ENCODE assay signal across 9 cellular contexts in the genomic region with DNA sequence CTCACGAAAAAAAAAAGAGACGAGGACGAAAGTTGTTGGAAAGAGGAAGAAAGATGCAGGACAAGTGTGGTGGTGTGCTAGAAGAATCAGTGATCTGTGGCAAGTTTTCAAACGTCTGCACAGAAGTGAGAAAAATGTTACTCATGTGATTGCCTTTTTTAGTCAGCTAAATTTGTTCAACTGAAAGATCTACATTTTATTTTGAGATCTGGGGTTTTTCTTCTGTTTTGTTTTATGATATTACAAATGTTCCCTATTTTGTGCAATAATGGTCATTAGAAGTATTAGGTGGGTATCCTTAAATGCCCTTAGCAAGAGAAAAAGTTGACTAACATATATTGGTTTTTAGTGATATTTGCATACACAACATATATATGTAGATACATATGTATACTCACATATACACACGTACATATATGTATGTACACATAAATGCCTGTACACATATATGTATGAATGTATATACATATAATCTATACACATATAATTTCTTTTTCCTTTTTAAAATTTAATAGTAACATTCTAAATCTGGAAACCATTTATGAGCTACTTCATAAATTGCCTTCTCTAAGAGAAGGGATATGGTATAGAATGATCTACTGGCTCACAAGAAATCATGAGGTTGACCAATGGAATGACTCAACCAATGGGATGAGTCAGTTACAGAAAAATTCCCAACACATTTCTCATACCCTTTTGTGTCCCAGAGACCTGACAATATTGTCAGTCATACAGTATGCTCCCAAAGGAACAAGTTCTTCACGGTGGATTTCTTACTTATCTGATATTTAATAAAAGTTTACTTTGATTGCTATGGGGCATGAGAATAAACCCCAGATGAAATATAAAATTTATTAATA. TPM values are rescaled to one million over a fixed set of nuclear protein-coding genes. Genes with fewer than 3 reads are reported as not detected.
DNase-seq lines count a peak whose midpoint lies in the region; ATAC-seq and TF ChIP-seq lines count a peak whose summit lies in the region.
"Had no signal": no experiment of that assay in that cellular context is flagged by ENCODE, and none has a peak within 500 bp of the region (broad histone marks: within the 10 kb centered on the region; RNA-seq: fewer than 3 reads in every experiment).

No MANE protein-coding gene starts in this region.

- H3K9me3 ChIP-seq in PC-3 (ENCODE audit: low read length) (no peaks in the 10 kb centered on the region), colonic mucosa (no peaks in the 10 kb centered on the region)

- TF ChIP-seq CTCF in PC-3 (conservative IDR thresholded peaks at IDR 0.05; ENCODE audit: low read depth, low read length), result no peak
- TF ChIP-seq CTCF in colonic mucosa (IDR thresholded peaks at IDR 0.05), result no peak

- CTCF ChIA-PET in PC-3 (lab: Charles Lee), result no interaction called here

- H3K27ac ChIP-seq in PC-3 (ENCODE audit: low read length) (peak overlapping the region; percentile 64), colonic mucosa (no peak overlapping the region)

- intact Hi-C loops in PC-3 (cut with micrococcal nuclease), result no loop called here
- intact Hi-C loops in colonic mucosa (cut with DNase I), result no loop called here

- no peaks in the 10 kb centered on the region for H3K27me3 Mint-ChIP-seq in naive B cell

- POLR2A ChIA-PET in PC-3 (lab: Charles Lee; ENCODE audit: unreplicated experiment), result no interaction called here

- H3F3A ChIP-seq in PC-3 (ENCODE audit: low read length, unreplicated experiment), result no peaks in the 10 kb centered on the region

- H3K9ac ChIP-seq in PC-3 (ENCODE audit: low read length), result no peak overlapping the region
- no peak overlapping the region for H3K9ac ChIP-seq in colonic mucosa (ENCODE audit: low read depth in 2 of 2, low read length in 2 of 2)

- H3K9me2 ChIP-seq in PC-3 (replicated peaks; ENCODE audit: low read length), result no peaks in the 10 kb centered on the region

- no peak overlapping the region for H2AFZ ChIP-seq in PC-3 (ENCODE audit: low read length)

- no TSS peak for BruUV-seq in PC-3 (replicated peaks; lab: Mats Ljungman, UMichigan)

- no peaks in the 10 kb centered on the region for H3K79me2 ChIP-seq in PC-3 (ENCODE audit: low read length)

- H3K4me2 ChIP-seq in PC-3 (ENCODE audit: low read length), result no peak overlapping the region

- peaks cover 0 to 5% (median 2%) of the 10 kb centered on the region in 7 donors for H3K9me3 Mint-ChIP-seq in naive B cell

- H3K27me3 ChIP-seq in PC-3 (ENCODE audit: low read length) (no peaks in the 10 kb centered on the region), colonic mucosa (no peaks in the 10 kb centered on the region)

- no peaks in the 10 kb centered on the region for H4K20me1 ChIP-seq in PC-3 (ENCODE audit: low read length)

- H3K36me3 Mint-ChIP-seq in naive B cell, result peaks cover 0 to 12% of the 10 kb centered on the region in 2 donors

- ATAC-seq in GM18858 (IDR thresholded peaks at IDR 0.05; ENCODE audit: unreplicated experiment) (peak; percentile 94), HG02885 (IDR thresholded peaks at IDR 0.05; ENCODE audit: poor library complexity, unreplicated experiment) (peak; percentile 91), PC-3 (peak; percentile 78), naive B cell (ENCODE audit: low read depth in 2 of 2) (peak; percentile 49 to 90)

- H3K27ac Mint-ChIP-seq in naive B cell, result peak overlapping the region in 3 of 6 donors; percentile 82 to 94 (median 93)

- no peaks in the 10 kb centered on the region for H3K36me3 ChIP-seq in PC-3 (ENCODE audit: low read depth, low read length)
- no peaks in the 10 kb centered on the region for H3K36me3 ChIP-seq in colonic mucosa

- H3K4me3 Mint-ChIP-seq in naive B cell, result peak overlapping the region in 7 of 8 donors; percentile 21 to 87 (median 56)

- H3K4me3 ChIP-seq in PC-3 (ENCODE audit: low read length) (no peak overlapping the region), colonic mucosa (no peak overlapping the region)

- peaks cover 13 to 39% (median 33%) of the 10 kb centered on the region in 3 donors for H3K4me1 Mint-ChIP-seq in naive B cell

- DNase-seq in PC-3 (peak; percentile 79), naive B cell (peak; percentile 41), cerebellar nuclear complex (lab: John Stamatoyannopoulos, UW) (no peak), NCI-H345 treated with DMSO at 0.1 percent for 48 hours (lab: John Stamatoyannopoulos, UW; ENCODE audit: unreplicated experiment) (no peak), colonic mucosa (no peak), ecto neural progenitor cell (ENCODE audit: low spot score) (no peak)

- peaks cover 11% of the 10 kb centered on the region for H3K4me1 ChIP-seq in PC-3 (ENCODE audit: insufficient read depth, low read length)
- H3K4me1 ChIP-seq in colonic mucosa, result no peaks in the 10 kb centered on the region

RNA-seq across cellular contexts. Expression of a gene that starts 38.4 kb away (rescaled TPM):
- total RNA-seq in PC-3 (2014; rRNA removed) (not detected in 2 replicates), colonic mucosa (under 1 TPM; 0.13 to 0.15 TPM)
- polyA plus RNA-seq in naive B cell (ENCODE audit: low read depth in 6 of 6), result not detected
- polyA plus RNA-seq: liver had no signal

Comparison
In these comparisons a context has a peak if more than half of its experiments do, and no peak if none do; other contexts are left out.
1. DNase-seq: peak in PC-3 (single experiment) and naive B cell (single experiment); none in cerebellar nuclear complex (0 of 2), NCI-H345 treated with DMSO at 0.1 percent for 48 hours (single experiment), colonic mucosa (single experiment) and ecto neural progenitor cell (single experiment).
2. Peak in every context shown above with its lines, with median percentiles within 50 percentile points of each other: ATAC-seq.